In genomic region chr1:224116131-224116530, GRCh38 we compare ENCODE assay signal across 8 cellular contexts. TPM values are rescaled to one million over a fixed set of nuclear protein-coding genes. Genes with fewer than 3 reads are reported as not detected.
DNase-seq lines count a peak whose midpoint lies in the region; ATAC-seq, FAIRE-seq and TF ChIP-seq lines count a peak whose summit lies in the region.

No MANE protein-coding gene starts in this region.

- H3K27ac ChIP-seq in mammary epithelial cell (ENCODE audit: insufficient read depth, low read depth, low read length) (no peak overlapping the region), left lung (no peak overlapping the region)

- TF ChIP-seq CTCF in AG10803 (conservative IDR thresholded peaks at IDR 0.05; ENCODE audit: low read length), result peak; percentile 54
- TF ChIP-seq CTCF in GM13977 (IDR thresholded peaks at IDR 0.05; ENCODE audit: extremely low read depth, insufficient read depth, missing control alignments), result peak; percentile 38
- peak; percentile 31 to 44 for TF ChIP-seq CTCF in mammary epithelial cell (conservative IDR thresholded peaks at IDR 0.05 in 1 of 2, IDR thresholded peaks at IDR 0.05 in 1 of 2; ENCODE audit: extremely low read depth in 1 of 2, insufficient read depth in 1 of 2, low read depth in 1 of 2, low read length in 2 of 2)
- TF ChIP-seq CTCF in left lung (IDR thresholded peaks at IDR 0.05), result peak; percentile 44 to 53

- H3K9me3 Mint-ChIP-seq in IgD-negative memory B cell, result no peaks in the 10 kb centered on the region

- peak overlapping the region in 2 of 3 donors; percentile 6 to 77 for H3K27ac Mint-ChIP-seq in IgD-negative memory B cell

- CTCF ChIA-PET in mammary epithelial cell (lab: Charles Lee; ENCODE audit: low non-redundant PET), result interaction anchor here (0.6 to 0.9 kb wide), 4 partner anchors 12 to 418 kb away, joined by 3 to 9 read pairs (median 6); no protein-coding TSS in a partner anchor

- H3K27me3 ChIP-seq in NT2/D1 (ENCODE audit: insufficient read depth, insufficient read length) (no peaks in the 10 kb centered on the region), mammary epithelial cell (ENCODE audit: insufficient read depth, low read length) (no peaks in the 10 kb centered on the region), left lung (no peaks in the 10 kb centered on the region)

- H3K9me3 ChIP-seq in NT2/D1 (ENCODE audit: insufficient read depth, low read length), result no peaks in the 10 kb centered on the region
- H3K9me3 ChIP-seq in mammary epithelial cell (replicated peaks; ENCODE audit: insufficient read depth, low read length), result no peaks in the 10 kb centered on the region
- no peaks in the 10 kb centered on the region for H3K9me3 ChIP-seq in left lung

- WGBS in mammary epithelial cell (ENCODE audit: low coverage, missing lambda C conversion rate), result 0% methylated on average over 4 of the region's 4 CpGs

- intact Hi-C loops in mammary epithelial cell (cut with micrococcal nuclease), result loop anchor here (1.0 kb wide), 3 partner anchors 217 to 806 kb away; no protein-coding TSS in a partner anchor
- intact Hi-C loops in left lung (cut with DNase I), result loop anchor here in 1 of 2 donors (5.0 kb wide), 1 partner anchor 216 kb away; the partner anchor contains the start of gene NVL

- ATAC-seq in left lung (peak; percentile 51), GM21619 (IDR thresholded peaks at IDR 0.05; ENCODE audit: unreplicated experiment) (no peak)

- in situ Hi-C loops in GM13977 (cut with MboI; ENCODE audit: low pct_unique_long_range_greater_than_20kb, low sequenced_read_pairs, unreplicated experiment) (loop anchor here (10.0 kb wide), 1 partner anchor 219 kb away; the partner anchor contains the start of gene NVL), mammary epithelial cell (cut with MboI; ENCODE audit: low sequenced_read_pairs in 2 of 2) (loop anchor here (10.0 kb wide), 1 partner anchor 209 kb away; no protein-coding TSS in a partner anchor)

- no peaks in the 10 kb centered on the region for H3K27me3 Mint-ChIP-seq in IgD-negative memory B cell

- no peaks in the 10 kb centered on the region for H3K4me1 ChIP-seq in NT2/D1 (ENCODE audit: insufficient read depth, insufficient read length)
- peaks cover 16% of the 10 kb centered on the region for H3K4me1 ChIP-seq in mammary epithelial cell (ENCODE audit: insufficient read depth, low read length)
- peaks cover 15 to 33% of the 10 kb centered on the region in 2 donors for H3K4me1 ChIP-seq in left lung

- peak overlapping the region; percentile 88 for H3K4me2 ChIP-seq in mammary epithelial cell (ENCODE audit: insufficient read depth, low read depth, low read length)

- no peak overlapping the region for H3K4me3 ChIP-seq in AG10803 (ENCODE audit: low read length)
- H3K4me3 ChIP-seq in NT2/D1 (ENCODE audit: insufficient read length, low read depth), result no peak overlapping the region
- peak overlapping the region; percentile 6 to 58 (median 22) for H3K4me3 ChIP-seq in mammary epithelial cell (replicated peaks in 1 of 3; ENCODE audit: insufficient read depth in 1 of 3, low read depth in 2 of 3, low read length in 3 of 3)
- no peak overlapping the region for H3K4me3 ChIP-seq in left lung

- DNase-seq in AG10803 (ENCODE audit: low read depth) (peak; percentile 58), GM13977 (ENCODE audit: low spot score) (peak; percentile 51), NT2/D1 (ENCODE audit: low read depth, low spot score) (peak; percentile 13), mammary epithelial cell (peak; percentile 55), left lung (no peak), urothelium cell line (ENCODE audit: low spot score) (peak; percentile 28)

- no TSS peak for BruUV-seq in mammary epithelial cell (replicated peaks; lab: Mats Ljungman, UMichigan)

- no peak overlapping the region for H2AFZ ChIP-seq in mammary epithelial cell (ENCODE audit: low read depth, low read length)

- no peak for FAIRE-seq in urothelium cell line (lab: Jason Lieb, UNC)

- dilution Hi-C loops in mammary epithelial cell (cut with HindIII; ENCODE audit: low sequenced_read_pairs), result no loop called here

- peaks cover 20 to 38% (median 35%) of the 10 kb centered on the region in 3 donors for H3K4me1 Mint-ChIP-seq in IgD-negative memory B cell

- H3K9ac ChIP-seq in NT2/D1 (ENCODE audit: insufficient read length, low read depth) (no peak overlapping the region), mammary epithelial cell (ENCODE audit: insufficient read depth, low read length) (peak overlapping the region; percentile 20)

- peak overlapping the region in 3 of 4 donors; percentile 33 to 89 (median 76) for H3K4me3 Mint-ChIP-seq in IgD-negative memory B cell

- H3K79me2 ChIP-seq in mammary epithelial cell (ENCODE audit: insufficient read depth, low read length), result peaks cover 71% of the 10 kb centered on the region

- H4K20me1 ChIP-seq in mammary epithelial cell (ENCODE audit: insufficient read depth, low read length), result no peaks in the 10 kb centered on the region

- H3K36me3 ChIP-seq in NT2/D1 (ENCODE audit: insufficient read depth, insufficient read length, low read length) (peaks cover 29% of the 10 kb centered on the region), mammary epithelial cell (ENCODE audit: insufficient read depth, low read length) (peaks cover 3% of the 10 kb centered on the region), left lung (no peaks in the 10 kb centered on the region)

- no peaks in the 10 kb centered on the region for H3K36me3 Mint-ChIP-seq in IgD-negative memory B cell

RNA-seq across cellular contexts. Expression of gene FBXO28, which starts 2.2 kb away (rescaled TPM):
- polyA plus RNA-seq in IgD-negative memory B cell (20.4 TPM), mammary epithelial cell (17.3 TPM)
- total RNA-seq in mammary epithelial cell (10 to 100 TPM; 41.0 to 49.4 TPM), left lung (10 to 100 TPM; 26.7 to 27.0 TPM)
- 34.5 TPM for polyA minus RNA-seq in mammary epithelial cell

Comparison
In these comparisons a context has a peak if more than half of its experiments do, and no peak if none do; other contexts are left out.
1. DNase-seq: peak in AG10803 (single experiment), GM13977 (single experiment), NT2/D1 (single experiment), mammary epithelial cell (single experiment) and urothelium cell line (single experiment); none in left lung (0 of 2).
2. H3K4me3 ChIP-seq: peak in mammary epithelial cell (3 of 3); none in AG10803 (single experiment), NT2/D1 (single experiment) and left lung (0 of 2).
3. Peak in every context shown above with its lines, with median percentiles within 50 percentile points of each other: CTCF ChIP-seq.